In genomic region chr2:61177727-61178549, GRCh38 we compare ENCODE assay signal across 1 cellular context.
TF ChIP-seq lines count a peak whose summit lies in the region.

No MANE protein-coding gene starts in this region.

TF ChIP-seq in K562, 482 proteins besides CTCF, POLR2A, EP300 and RAD21 (continued from another document):
- TF ChIP-seq E2F8 (IDR thresholded peaks at IDR 0.05; ENCODE audit: low read depth, partially characterized antibody): no peak
- TF ChIP-seq ZNF655 (CRISPR knock-in tag; IDR thresholded peaks at IDR 0.05): no peak
- no peak for TF ChIP-seq STAG1 (CRISPR knock-in tag; IDR thresholded peaks at IDR 0.05; ENCODE audit: borderline replicate concordance)
- no peak for TF ChIP-seq FOXM1 (IDR thresholded peaks at IDR 0.05; ENCODE audit: low read depth)
- TF ChIP-seq FOXM1 (CRISPR knock-in tag; IDR thresholded peaks at IDR 0.05; ENCODE audit: low read depth): no peak
- no peak for TF ChIP-seq MEF2A (IDR thresholded peaks at IDR 0.05; ENCODE audit: control insufficient read depth, low read depth, low read length)
- no peak for TF ChIP-seq LEF1 (IDR thresholded peaks at IDR 0.05)
- TF ChIP-seq RNF2 (IDR thresholded peaks at IDR 0.05): no peak
